In genomic region chr6:150857906-150858365, GRCh38 we compare ENCODE assay signal across 12 cellular contexts. TPM values are rescaled to one million over a fixed set of nuclear protein-coding genes. Genes with fewer than 3 reads are reported as not detected.
DNase-seq lines count a peak whose midpoint lies in the region; ATAC-seq, FAIRE-seq and TF ChIP-seq lines count a peak whose summit lies in the region.
"Had no signal": no experiment of that assay in that cellular context is flagged by ENCODE, and none has a peak within 500 bp of the region (broad histone marks: within the 10 kb centered on the region; RNA-seq: fewer than 3 reads in every experiment).

No MANE protein-coding gene starts in this region.

- DNase-seq in left ventricle myocardium inferior: no peak
- DNase-seq in cardiac septum (ENCODE audit: low spot score): no peak
- no peak for DNase-seq in colonic mucosa
- DNase-seq in urothelium cell line (ENCODE audit: low spot score): peak; percentile 30
- DNase-seq in CD1c-positive myeloid dendritic cell (ENCODE audit: extremely low spot score): no peak
- DNase-seq in RKO (ENCODE audit: low spot score): no peak
- DNase-seq: activated T-cell treated with anti-CD3 and anti-CD28 coated beads, Interleukin-2, amount 50 U/mL, for 1 hour; KBM-7; right cardiac atrium had no signal

- H3K9me3 ChIP-seq in left ventricle myocardium inferior (replicated peaks) (no peaks in the 10 kb centered on the region), colonic mucosa (no peaks in the 10 kb centered on the region), muscle layer of colon (ENCODE audit: low read length) (no peaks in the 10 kb centered on the region)

- H3K27me3 ChIP-seq in left ventricle myocardium inferior (ENCODE audit: low read depth): no peaks in the 10 kb centered on the region
- no peaks in the 10 kb centered on the region for H3K27me3 ChIP-seq in colonic mucosa
- H3K27me3 ChIP-seq in muscle layer of colon (ENCODE audit: control insufficient read depth in 1 of 2, insufficient read depth in 2 of 2, low read length in 2 of 2): no peaks in the 10 kb centered on the region
- H3K27me3 ChIP-seq: cardiac muscle cell had no signal

- H3K4me1 ChIP-seq in left ventricle myocardium inferior (peaks cover 17% of the 10 kb centered on the region), colonic mucosa (no peaks in the 10 kb centered on the region), muscle layer of colon (ENCODE audit: insufficient read depth, low read length) (peaks cover 19% of the 10 kb centered on the region)

- H3K36me3 ChIP-seq in left ventricle myocardium inferior (no peaks in the 10 kb centered on the region), colonic mucosa (no peaks in the 10 kb centered on the region), muscle layer of colon (ENCODE audit: insufficient read depth, low read length) (no peaks in the 10 kb centered on the region)
- H3K36me3 ChIP-seq: cardiac muscle cell had no signal

- H3K4me3 ChIP-seq in left ventricle myocardium inferior (no peak overlapping the region), colonic mucosa (no peak overlapping the region), muscle layer of colon (ENCODE audit: low read depth in 1 of 2, low read length in 2 of 2) (peak overlapping the region in 1 of 2 donors; percentile 45)
- H3K4me3 ChIP-seq: cardiac muscle cell had no signal

- H3K9ac ChIP-seq in colonic mucosa (ENCODE audit: low read depth in 2 of 2, low read length in 2 of 2) (peak overlapping the region in 1 of 2 donors; percentile 34), muscle layer of colon (ENCODE audit: low read length) (no peak overlapping the region)

- H3K27ac ChIP-seq in left ventricle myocardium inferior (replicated peaks): peak overlapping the region; percentile 69
- peak overlapping the region; percentile 47 for H3K27ac ChIP-seq in colonic mucosa
- H3K27ac ChIP-seq in muscle layer of colon (ENCODE audit: low read depth, low read length): peak overlapping the region; percentile 89
- H3K27ac ChIP-seq: cardiac muscle cell had no signal

- intact Hi-C loops in left ventricle myocardium inferior (cut with micrococcal nuclease) (no loop called here), cardiac septum (cut with DNase I) (no loop called here), colonic mucosa (cut with DNase I) (no loop called here)

- ATAC-seq in HG03469 (IDR thresholded peaks at IDR 0.05; ENCODE audit: unreplicated experiment): no peak

- no peak for TF ChIP-seq CTCF in left ventricle myocardium inferior (IDR thresholded peaks at IDR 0.05; ENCODE audit: borderline replicate concordance)
- TF ChIP-seq CTCF in colonic mucosa (IDR thresholded peaks at IDR 0.05): no peak

- FAIRE-seq in urothelium cell line (lab: Jason Lieb, UNC): no peak

RNA-seq across cellular contexts. Expression of gene MTHFD1L, which starts 7.6 kb away (rescaled TPM):
- 3.1 TPM for total RNA-seq in left ventricle myocardium inferior
- 5.3 TPM for total RNA-seq in cardiac septum
- total RNA-seq in colonic mucosa: 10 to 100 TPM in 1 of 2 donors, 1 to 10 TPM in 1; 9.2 to 23.3 TPM
